ENCODE assay signal across 1 cellular context in genomic region chr11:57440744-57441414, GRCh38.
TF ChIP-seq lines count a peak whose summit lies in the region.

No MANE protein-coding gene starts in this region.

TF ChIP-seq in HepG2, 621 proteins besides CTCF, POLR2A, EP300 and RAD21 (continued from another document and continues in another):
- TF ChIP-seq HNRNPH1 (optimal IDR thresholded peaks at IDR 0.05; ENCODE audit: low read depth, low read length) (no peak), ATF2 (CRISPR knock-in tag; IDR thresholded peaks at IDR 0.05) (no peak), DR1 (CRISPR knock-in tag; IDR thresholded peaks at IDR 0.05) (no peak), FOXP1 (IDR thresholded peaks at IDR 0.05) (peak; percentile 64; the same call in 1 of the 2 replicates), FOXP1 (CRISPR knock-in tag; IDR thresholded peaks at IDR 0.05) (peak; percentile 89), NRL (CRISPR knock-in tag; IDR thresholded peaks at IDR 0.05; ENCODE audit: borderline replicate concordance) (no peak), ZNF781 (CRISPR knock-in tag; IDR thresholded peaks at IDR 0.05; ENCODE audit: borderline replicate concordance, not compliant biosample characterization) (no peak), MEIS2 (CRISPR knock-in tag; IDR thresholded peaks at IDR 0.05) (no peak), RELA (CRISPR knock-in tag; IDR thresholded peaks at IDR 0.05) (0 out of 2 replicates have a peak, but pooled peaks have one; percentile 22), ZNF235 (CRISPR knock-in tag; IDR thresholded peaks at IDR 0.05; ENCODE audit: borderline replicate concordance) (no peak), TRAFD1 (CRISPR knock-in tag; IDR thresholded peaks at IDR 0.05; ENCODE audit: borderline replicate concordance) (no peak), ZNF788 (CRISPR knock-in tag; IDR thresholded peaks at IDR 0.05; ENCODE audit: borderline replicate concordance) (no peak; the same call in 1 of the 2 replicates), KLF9 (CRISPR knock-in tag; IDR thresholded peaks at IDR 0.05; ENCODE audit: low read depth) (no peak), CHD2 (IDR thresholded peaks at IDR 0.05; ENCODE audit: low read depth, low read length) (no peak), TOE1 (CRISPR knock-in tag; IDR thresholded peaks at IDR 0.05) (no peak), SMAD1 (CRISPR knock-in tag; IDR thresholded peaks at IDR 0.05; ENCODE audit: borderline replicate concordance, low read depth) (no peak), TEAD2 (CRISPR knock-in tag; IDR thresholded peaks at IDR 0.05) (no peak), DMAP1 (CRISPR knock-in tag; IDR thresholded peaks at IDR 0.05) (no peak), MED8 (CRISPR knock-in tag; IDR thresholded peaks at IDR 0.05; ENCODE audit: insufficient replicate concordance) (no peak), FOXK2 (IDR thresholded peaks at IDR 0.05) (0 out of 2 replicates have a peak, but pooled peaks have one; percentile 16), ZNF678 (CRISPR knock-in tag; IDR thresholded peaks at IDR 0.05) (no peak), ZNF569 (CRISPR knock-in tag; IDR thresholded peaks at IDR 0.05; ENCODE audit: borderline replicate concordance) (no peak), ZNF550 (CRISPR knock-in tag; IDR thresholded peaks at IDR 0.05; ENCODE audit: borderline replicate concordance) (no peak), RCOR2 (CRISPR knock-in tag; IDR thresholded peaks at IDR 0.05) (no peak), ZNF17 (CRISPR knock-in tag; IDR thresholded peaks at IDR 0.05) (no peak), ZBTB10 (CRISPR knock-in tag; IDR thresholded peaks at IDR 0.05; ENCODE audit: borderline replicate concordance) (no peak), ZNF674 (CRISPR knock-in tag; IDR thresholded peaks at IDR 0.05; ENCODE audit: low read depth) (no peak), ZNF777 (CRISPR knock-in tag; IDR thresholded peaks at IDR 0.05) (no peak), ARID4A (CRISPR knock-in tag; IDR thresholded peaks at IDR 0.05; ENCODE audit: borderline replicate concordance) (no peak), MIER2 (CRISPR knock-in tag; IDR thresholded peaks at IDR 0.05) (peak; percentile 53; the same call in 1 of the 2 replicates), ZNF83 (CRISPR knock-in tag; IDR thresholded peaks at IDR 0.05; ENCODE audit: borderline replicate concordance) (no peak), TAF1 (CRISPR knock-in tag; IDR thresholded peaks at IDR 0.05) (no peak), ZNF510 (CRISPR knock-in tag; IDR thresholded peaks at IDR 0.05; ENCODE audit: low read depth) (no peak), ZNF180 (CRISPR knock-in tag; IDR thresholded peaks at IDR 0.05; ENCODE audit: borderline replicate concordance, low read depth) (no peak), ZNF12 (CRISPR knock-in tag; IDR thresholded peaks at IDR 0.05) (no peak), HDAC1 (CRISPR knock-in tag; IDR thresholded peaks at IDR 0.05) (no peak), ZBTB37 (CRISPR knock-in tag; IDR thresholded peaks at IDR 0.05) (no peak), ZNF687 (CRISPR knock-in tag; IDR thresholded peaks at IDR 0.05) (peak; percentile 57), ZNF337 (CRISPR knock-in tag; IDR thresholded peaks at IDR 0.05; ENCODE audit: borderline replicate concordance, low read depth) (no peak), SALL1 (CRISPR knock-in tag; IDR thresholded peaks at IDR 0.05) (peak; percentile 69), SIN3B (IDR thresholded peaks at IDR 0.05; ENCODE audit: low read length) (no peak), SAFB2 (CRISPR knock-in tag; IDR thresholded peaks at IDR 0.05; ENCODE audit: borderline replicate concordance, low read depth) (0 out of 2 replicates have a peak, but pooled peaks have one; percentile 18), NR3C1 (CRISPR knock-in tag; IDR thresholded peaks at IDR 0.05) (no peak), HOXA7 (CRISPR knock-in tag; IDR thresholded peaks at IDR 0.05) (no peak), SMYD3 (CRISPR knock-in tag; IDR thresholded peaks at IDR 0.05) (peak; percentile 79; the same call in 1 of the 2 replicates), WIZ (CRISPR knock-in tag; IDR thresholded peaks at IDR 0.05) (no peak), ZNF138 (CRISPR knock-in tag; IDR thresholded peaks at IDR 0.05; ENCODE audit: low read depth) (no peak), ZNF766 (CRISPR knock-in tag; IDR thresholded peaks at IDR 0.05; ENCODE audit: borderline replicate concordance) (no peak)
- TF ChIP-seq, protein P1, sequence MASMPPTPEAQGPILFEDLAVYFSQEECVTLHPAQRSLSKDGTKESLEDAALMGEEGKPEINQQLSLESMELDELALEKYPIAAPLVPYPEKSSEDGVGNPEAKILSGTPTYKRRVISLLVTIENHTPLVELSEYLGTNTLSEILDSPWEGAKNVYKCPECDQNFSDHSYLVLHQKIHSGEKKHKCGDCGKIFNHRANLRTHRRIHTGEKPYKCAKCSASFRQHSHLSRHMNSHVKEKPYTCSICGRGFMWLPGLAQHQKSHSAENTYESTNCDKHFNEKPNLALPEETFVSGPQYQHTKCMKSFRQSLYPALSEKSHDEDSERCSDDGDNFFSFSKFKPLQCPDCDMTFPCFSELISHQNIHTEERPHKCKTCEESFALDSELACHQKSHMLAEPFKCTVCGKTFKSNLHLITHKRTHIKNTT (CRISPR knock-in tag; IDR thresholded peaks at IDR 0.05) = no peak
- TF ChIP-seq, protein P2, sequence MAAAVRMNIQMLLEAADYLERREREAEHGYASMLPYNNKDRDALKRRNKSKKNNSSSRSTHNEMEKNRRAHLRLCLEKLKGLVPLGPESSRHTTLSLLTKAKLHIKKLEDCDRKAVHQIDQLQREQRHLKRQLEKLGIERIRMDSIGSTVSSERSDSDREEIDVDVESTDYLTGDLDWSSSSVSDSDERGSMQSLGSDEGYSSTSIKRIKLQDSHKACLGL (CRISPR knock-in tag; IDR thresholded peaks at IDR 0.05) = no peak
- TF ChIP-seq, protein P3, sequence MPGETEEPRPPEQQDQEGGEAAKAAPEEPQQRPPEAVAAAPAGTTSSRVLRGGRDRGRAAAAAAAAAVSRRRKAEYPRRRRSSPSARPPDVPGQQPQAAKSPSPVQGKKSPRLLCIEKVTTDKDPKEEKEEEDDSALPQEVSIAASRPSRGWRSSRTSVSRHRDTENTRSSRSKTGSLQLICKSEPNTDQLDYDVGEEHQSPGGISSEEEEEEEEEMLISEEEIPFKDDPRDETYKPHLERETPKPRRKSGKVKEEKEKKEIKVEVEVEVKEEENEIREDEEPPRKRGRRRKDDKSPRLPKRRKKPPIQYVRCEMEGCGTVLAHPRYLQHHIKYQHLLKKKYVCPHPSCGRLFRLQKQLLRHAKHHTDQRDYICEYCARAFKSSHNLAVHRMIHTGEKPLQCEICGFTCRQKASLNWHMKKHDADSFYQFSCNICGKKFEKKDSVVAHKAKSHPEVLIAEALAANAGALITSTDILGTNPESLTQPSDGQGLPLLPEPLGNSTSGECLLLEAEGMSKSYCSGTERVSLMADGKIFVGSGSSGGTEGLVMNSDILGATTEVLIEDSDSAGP (CRISPR knock-in tag; IDR thresholded peaks at IDR 0.05; ENCODE audit: borderline replicate concordance) = no peak
